In the genomic region with DNA sequence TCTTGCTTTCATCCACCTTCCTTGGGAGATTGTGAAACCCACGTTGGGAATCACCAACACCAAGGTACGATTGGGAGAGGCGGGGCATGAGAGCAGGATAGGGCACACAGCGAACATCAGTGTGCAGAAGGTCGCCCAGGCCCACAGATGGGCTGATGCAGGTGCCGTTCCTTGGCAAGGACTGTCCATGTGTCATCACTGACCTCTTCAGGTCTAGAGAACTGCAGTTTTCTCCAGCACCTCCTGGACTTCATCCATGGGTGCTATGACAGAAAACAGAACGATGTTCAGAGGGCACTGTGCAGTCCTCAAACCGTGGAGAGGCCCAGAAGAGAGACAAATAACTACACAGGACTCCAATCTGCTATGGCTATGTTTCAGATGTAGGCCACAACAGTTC, we compare ENCODE assay signal across 31 cellular contexts. TPM values are rescaled to one million over a fixed set of nuclear protein-coding genes. Genes with fewer than 3 reads are reported as not detected.
"Had no signal": no experiment of that assay in that cellular context is flagged by ENCODE, and none has a peak within 500 bp of the region (broad histone marks: within the 10 kb centered on the region; RNA-seq: fewer than 3 reads in every experiment).

No MANE protein-coding gene starts in this region.

- DNase-seq: colonic mucosa; dermis blood vessel endothelial cell; effector CD8-positive, alpha-beta T cell; foreskin melanocyte; heart right ventricle; hypothalamus; left ventricle myocardium superior; naive thymus-derived CD4-positive, alpha-beta T cell; nephron progenitor cell; psoas muscle; retina; spleen; stimulated activated CD4-positive, alpha-beta T cell treated with anti-CD3 and anti-CD28 coated beads, Interleukin-15, amount 100 ng/mL, for 24 hours; stimulated activated CD4-positive, alpha-beta T cell treated with anti-CD3 and anti-CD28 coated beads, Interleukin-1b, Interleukin-23, amount 100 ng/mL, for 48 hours; stimulated activated CD4-positive, alpha-beta T cell treated with anti-CD3 and anti-CD28 coated beads, Interleukin-4, amount 100 ng/mL, for 24 hours; testis; upper lobe of right lung had no signal

- H3K27ac ChIP-seq: colonic mucosa, heart right ventricle, parathyroid adenoma, psoas muscle, spleen, testis, tibial nerve, upper lobe of right lung, vagina had no signal

- H2AFZ ChIP-seq: parathyroid adenoma had no signal

- H3K4me1 Mint-ChIP-seq: naive thymus-derived CD4-positive, alpha-beta T cell; nephron progenitor cell; stimulated activated memory B cell treated with anti-CD40 and anti-IgM and Interleukin-4, amounts not matched to agents 10 μg/mL and 1 μg/mL and 100 μg/mL, for 72 hours had no signal

- H3K9me3 Mint-ChIP-seq: stimulated activated naive CD8-positive, alpha-beta T cell treated with anti-CD3 and anti-CD28 coated beads, Interleukin-15, Interleukin-2, amounts not matched to agents 100 ng/mL and 50 ng/mL, for 24 hours had no signal

- H3K4me3 Mint-ChIP-seq: naive thymus-derived CD4-positive, alpha-beta T cell; nephron progenitor cell; stimulated activated memory B cell treated with anti-CD40 and anti-IgM and Interleukin-4, amounts not matched to agents 10 μg/mL and 1 μg/mL and 100 μg/mL, for 72 hours; stimulated activated naive CD8-positive, alpha-beta T cell treated with anti-CD3 and anti-CD28 coated beads, Interleukin-15, Interleukin-2, amounts not matched to agents 100 ng/mL and 50 ng/mL, for 24 hours had no signal

- H3K27ac Mint-ChIP-seq: naive thymus-derived CD4-positive, alpha-beta T cell; nephron progenitor cell; stimulated activated memory B cell treated with anti-CD40 and anti-IgM and Interleukin-4, amounts not matched to agents 10 μg/mL and 1 μg/mL and 100 μg/mL, for 72 hours; stimulated activated naive CD8-positive, alpha-beta T cell treated with anti-CD3 and anti-CD28 coated beads, Interleukin-15, Interleukin-2, amounts not matched to agents 100 ng/mL and 50 ng/mL, for 24 hours had no signal

- H3K36me3 Mint-ChIP-seq: naive thymus-derived CD4-positive, alpha-beta T cell; stimulated activated memory B cell treated with anti-CD40 and anti-IgM and Interleukin-4, amounts not matched to agents 10 μg/mL and 1 μg/mL and 100 μg/mL, for 72 hours had no signal

- H3K4me1 ChIP-seq: colonic mucosa, heart right ventricle, parathyroid adenoma, psoas muscle, spleen, testis, tibial nerve, upper lobe of right lung, vagina had no signal

- H3K4me3 ChIP-seq: colonic mucosa, heart right ventricle, psoas muscle, spleen, testis, tibial nerve, upper lobe of right lung, vagina had no signal

- H3K36me3 ChIP-seq: colonic mucosa, heart right ventricle, spleen, tibial nerve, upper lobe of right lung, vagina had no signal

- ATAC-seq: heart right ventricle; left ventricle myocardium superior; naive thymus-derived CD4-positive, alpha-beta T cell; psoas muscle; sciatic nerve; stimulated activated memory B cell treated with anti-CD40 and anti-IgM and Interleukin-4, amounts not matched to agents 10 μg/mL and 1 μg/mL and 100 μg/mL, for 72 hours; upper lobe of right lung had no signal

- H3K27me3 ChIP-seq: colonic mucosa, spleen, testis, tibial nerve, upper lobe of right lung, vagina had no signal

- H3K79me2 ChIP-seq: parathyroid adenoma had no signal

RNA-seq across cellular contexts. Expression of a gene that starts 23.9 kb away (rescaled TPM):
- total RNA-seq: dermis blood vessel endothelial cell; glomerular endothelial cell; heart right ventricle; left ventricle myocardium superior; lung microvascular endothelial cell; mesenteric fat pad; mononuclear cell; naive thymus-derived CD4-positive, alpha-beta T cell; skeletal muscle tissue; upper lobe of right lung; vagina had no signal
- polyA plus RNA-seq: esophagus, heart right ventricle, keratinocyte, psoas muscle had no signal

RNA-seq across cellular contexts. Expression of a gene that starts 25.2 kb away (rescaled TPM):
- total RNA-seq: dermis blood vessel endothelial cell; heart right ventricle; left ventricle myocardium superior; lung microvascular endothelial cell; mesenteric fat pad; mononuclear cell; naive thymus-derived CD4-positive, alpha-beta T cell; omental fat pad; psoas muscle; skeletal muscle tissue had no signal
- polyA plus RNA-seq: naive thymus-derived CD4-positive, alpha-beta T cell had no signal
